In the genomic region with DNA sequence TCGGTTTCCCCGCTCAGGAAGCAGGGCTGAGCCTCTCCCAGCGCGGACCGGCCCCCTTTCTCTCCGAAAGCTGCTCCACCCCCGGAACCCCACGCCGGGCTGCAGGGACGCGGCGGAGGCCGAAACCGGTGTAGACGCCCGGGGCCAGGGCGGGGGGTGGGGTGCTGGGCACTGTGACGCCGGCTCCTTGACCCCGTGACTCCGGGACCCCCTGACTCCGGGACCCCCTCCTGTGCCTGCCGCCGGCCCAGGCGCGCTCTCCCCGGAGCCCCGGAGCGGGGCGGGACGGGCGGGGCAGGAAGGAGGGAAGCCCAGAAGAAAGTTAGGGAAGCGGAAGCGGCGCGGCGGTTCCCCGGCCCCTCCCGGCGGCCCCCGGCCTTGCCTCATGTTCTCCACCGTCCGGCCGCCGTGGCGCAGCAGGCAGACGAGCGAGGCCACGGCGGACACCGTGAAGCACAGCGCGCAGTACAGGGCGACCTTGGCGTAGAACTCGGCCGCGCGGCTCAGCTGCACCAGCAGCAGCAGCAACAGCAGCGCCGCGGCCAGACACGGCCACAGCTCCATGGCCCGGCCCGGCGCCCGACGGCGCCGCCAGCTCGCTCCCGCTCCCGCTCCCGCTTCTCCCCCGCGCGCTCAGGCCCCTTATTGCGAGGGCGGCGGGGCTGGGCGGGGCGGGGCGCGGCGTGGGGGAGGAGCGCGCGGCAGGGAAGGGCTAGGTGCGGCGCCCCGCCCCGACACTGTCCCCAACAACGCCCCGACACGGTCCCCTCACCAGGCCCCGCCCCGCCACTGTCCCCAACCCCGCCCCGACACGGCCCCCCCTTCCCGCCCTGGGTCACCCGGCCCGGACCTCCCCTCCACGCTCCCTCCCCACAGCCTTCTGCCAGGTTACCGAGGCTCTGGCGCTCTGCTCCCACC, we compare ENCODE assay signal across 8 cellular contexts. TPM values are rescaled to one million over a fixed set of nuclear protein-coding genes. Genes with fewer than 3 reads are reported as not detected.
DNase-seq lines count a peak whose midpoint lies in the region; ATAC-seq and TF ChIP-seq lines count a peak whose summit lies in the region.

A gene (minus strand): TSS at position 664 of the 918 bp plus-strand sequence. CDS start 100 bp downstream, at position 564.

- CTCF ChIA-PET in Panc1 (lab: Charles Lee): no interaction called here

- H3K9me3 ChIP-seq in Panc1 (ENCODE audit: control insufficient read depth, insufficient read depth, low read depth, low read length): no peaks in the 10 kb centered on the region

- ATAC-seq in HG03571 (IDR thresholded peaks at IDR 0.05; ENCODE audit: unreplicated experiment): peak; percentile 47
- peak; percentile 88 for ATAC-seq in Panc1
- peak; percentile 93 for ATAC-seq in activated T-helper 17 cell treated with anti-CD3 and anti-CD28 coated beads, Interleukin-2, amount 50 U/mL, for 72 hours (replicated peaks)
- peak; percentile 28 for ATAC-seq in omental fat pad (ENCODE audit: low FRiP score)

- H3K36me3 Mint-ChIP-seq in activated T-helper 17 cell treated with anti-CD3 and anti-CD28 coated beads, Interleukin-2, amount 50 U/mL, for 72 hours (ENCODE audit: low read depth): no peaks in the 10 kb centered on the region
- no peaks in the 10 kb centered on the region for H3K36me3 Mint-ChIP-seq in type B pancreatic cell

- H3K27ac ChIP-seq in Panc1 (ENCODE audit: low read length): peak within 1 kb of the TSS; percentile 77

- no peaks in the 10 kb centered on the region for H3K27me3 Mint-ChIP-seq in activated T-helper 17 cell treated with anti-CD3 and anti-CD28 coated beads, Interleukin-2, amount 50 U/mL, for 72 hours
- H3K27me3 Mint-ChIP-seq in type B pancreatic cell: no peaks in the 10 kb centered on the region

- H3K4me1 ChIP-seq in Panc1 (ENCODE audit: control insufficient read depth, insufficient read depth, low read length): peaks cover 24% of the 10 kb centered on the region; the same call in 1 of the 2 replicates

- H3K4me1 Mint-ChIP-seq in activated T-helper 17 cell treated with anti-CD3 and anti-CD28 coated beads, Interleukin-2, amount 50 U/mL, for 72 hours: no peaks in the 10 kb centered on the region
- H3K4me1 Mint-ChIP-seq in type B pancreatic cell (ENCODE audit: unreplicated experiment): no peaks in the 10 kb centered on the region

- no peaks in the 10 kb centered on the region for H3K9me3 Mint-ChIP-seq in activated T-helper 17 cell treated with anti-CD3 and anti-CD28 coated beads, Interleukin-2, amount 50 U/mL, for 72 hours
- H3K9me3 Mint-ChIP-seq in type B pancreatic cell: no peaks in the 10 kb centered on the region

- DNase-seq in NCI-H524 (lab: John Stamatoyannopoulos, UW) (peak; percentile 50 to 60), NCI-H524 treated with DMSO at 0.1 percent for 48 hours (lab: John Stamatoyannopoulos, UW) (no peak), Panc1 (ENCODE audit: low read depth, low spot score) (no peak), fibroblast of villous mesenchyme (ENCODE audit: low read depth) (peak; percentile 60), omental fat pad (ENCODE audit: low spot score) (no peak), type B pancreatic cell (ENCODE audit: extremely low spot score, unreplicated experiment) (no peak)

- H3K27me3 ChIP-seq in Panc1 (ENCODE audit: control insufficient read depth, insufficient read depth, low read length): no peaks in the 10 kb centered on the region

- in situ Hi-C loops in Panc1 (cut with HindIII; ENCODE audit: low pct_unique_long_range_greater_than_20kb, low sequenced_read_pairs): no loop called here

- BruUV-seq in Panc1 (replicated peaks; lab: Mats Ljungman, UMichigan): no TSS peak

- no peaks in the 10 kb centered on the region for H3K36me3 ChIP-seq in Panc1 (ENCODE audit: control insufficient read depth, insufficient read depth, low read length)

- intact Hi-C loops in Panc1 (cut with micrococcal nuclease; ENCODE audit: unreplicated experiment): no loop called here

- POLR2A ChIA-PET in Panc1 (lab: Charles Lee): no interaction called here

- H3K4me3 Mint-ChIP-seq in activated T-helper 17 cell treated with anti-CD3 and anti-CD28 coated beads, Interleukin-2, amount 50 U/mL, for 72 hours: peak within 1 kb of the TSS; percentile 66
- H3K4me3 Mint-ChIP-seq in type B pancreatic cell: peak within 1 kb of the TSS; percentile 86

- H3K4me3 ChIP-seq in Panc1 (ENCODE audit: low read depth in 2 of 2, low read length in 2 of 2): peak within 1 kb of the TSS; percentile 63 to 65
- H3K4me3 ChIP-seq in fibroblast of villous mesenchyme (ENCODE audit: low read depth, low read length): peak within 1 kb of the TSS; percentile 84

- H3K27ac Mint-ChIP-seq in activated T-helper 17 cell treated with anti-CD3 and anti-CD28 coated beads, Interleukin-2, amount 50 U/mL, for 72 hours: no peak within 1 kb of the TSS
- H3K27ac Mint-ChIP-seq in type B pancreatic cell: peak within 1 kb of the TSS; percentile 56

- TF ChIP-seq CTCF in Panc1 (IDR thresholded peaks at IDR 0.05) (no peak), fibroblast of villous mesenchyme (IDR thresholded peaks at IDR 0.05; ENCODE audit: insufficient read depth, low read depth, low read length) (no peak), omental fat pad (IDR thresholded peaks at IDR 0.05) (no peak), type B pancreatic cell (conservative IDR thresholded peaks at IDR 0.05) (no peak)

RNA-seq across cellular contexts. Expression of the gene that starts here (rescaled TPM):
- total RNA-seq in Panc1 (2021; ENCODE audit: unreplicated experiment): 77.9 TPM
- polyA plus RNA-seq in Panc1 (2012; ENCODE audit: insufficient read length): 118 TPM
- 10 to 100 TPM; 14.6 to 15.6 TPM for total RNA-seq in activated T-helper 17 cell treated with anti-CD3 and anti-CD28 coated beads, Interleukin-2, amount 50 U/mL, for 72 hours
- total RNA-seq in fibroblast of villous mesenchyme: 31.5 and 34.5 TPM in 2 replicates
- 100 to 1,000 TPM; 391 to 854 (median 473) TPM for total RNA-seq in omental fat pad
- total RNA-seq in type B pancreatic cell (ENCODE audit: low replicate concordance): 47.8 and 75.3 TPM in 2 replicates

Comparison
In these comparisons a context has a peak if more than half of its experiments do, and no peak if none do; other contexts are left out.
1. DNase-seq: peak in NCI-H524 (2 of 2) and fibroblast of villous mesenchyme (single experiment); none in NCI-H524 treated with DMSO at 0.1 percent for 48 hours (single experiment), Panc1 (single experiment), omental fat pad (single experiment) and type B pancreatic cell (single experiment).
2. ATAC-seq: peak in every context shown above with its lines; median percentile 93 in activated T-helper 17 cell treated with anti-CD3 and anti-CD28 coated beads, Interleukin-2, amount 50 U/mL, for 72 hours; 88 in Panc1; 47 in HG03571; 28 in omental fat pad.